8 cellular contexts compared by ENCODE assay signal in the genomic region with DNA sequence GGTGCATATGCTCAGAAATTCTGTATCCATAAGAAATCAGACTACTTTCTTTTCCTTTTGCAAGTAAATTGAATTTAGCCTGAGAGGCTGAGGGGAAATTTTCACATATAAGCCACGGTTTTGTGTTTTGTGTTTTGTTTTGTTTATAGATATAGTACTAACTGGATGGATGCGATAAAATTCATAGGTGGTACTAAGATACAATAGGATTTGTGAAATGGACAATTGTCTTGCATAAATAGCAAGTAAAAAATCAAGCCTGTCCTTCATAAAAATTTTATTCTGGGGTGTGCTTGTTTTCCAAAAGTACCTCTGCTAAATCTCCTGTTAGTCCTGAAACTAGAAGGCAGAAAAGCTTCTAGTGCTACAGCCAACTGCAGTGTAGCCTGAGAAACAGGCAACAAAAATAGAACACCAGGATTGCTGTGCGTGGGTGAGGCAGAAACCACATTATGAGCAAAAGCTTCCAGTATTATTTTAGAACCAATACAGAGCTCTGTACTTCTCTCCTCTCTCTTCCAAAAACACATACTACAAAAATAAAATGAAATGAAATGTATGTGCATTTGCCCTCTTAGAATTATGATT. TPM values are rescaled to one million over a fixed set of nuclear protein-coding genes. Genes with fewer than 3 reads are reported as not detected.
DNase-seq lines count a peak whose midpoint lies in the region; ATAC-seq and TF ChIP-seq lines count a peak whose summit lies in the region.

No MANE protein-coding gene starts in this region.

- peaks cover 32% of the 10 kb centered on the region for H3K4me1 ChIP-seq in HUES6 (ENCODE audit: control insufficient read depth, insufficient read depth, low read length)
- peaks cover 30% of the 10 kb centered on the region for H3K4me1 ChIP-seq in adipocyte (ENCODE audit: control insufficient read depth, insufficient read depth, low read length)
- peaks cover 0 to 21% (median 5%) of the 10 kb centered on the region in 4 donors for H3K4me1 ChIP-seq in tibial nerve

- peak overlapping the region in 1 of 7 donors; percentile 31 for H3K27ac Mint-ChIP-seq in CD14-positive monocyte

- H3K27me3 ChIP-seq in HUES6 (ENCODE audit: control insufficient read depth, insufficient read depth, low read length) (no peaks in the 10 kb centered on the region), adipocyte (replicated peaks; ENCODE audit: control insufficient read depth, insufficient read depth, low read length) (no peaks in the 10 kb centered on the region), tibial nerve (no peaks in the 10 kb centered on the region)

- WGBS in tibial nerve, 2 donors: 58 to 62% methylated on average over 3 of the region's 3 CpGs

- peak overlapping the region; percentile 72 for H3K9ac ChIP-seq in HUES6 (ENCODE audit: low read length)
- H3K9ac ChIP-seq in adipocyte (ENCODE audit: low read length): peak overlapping the region; percentile 48

- peaks cover 17% of the 10 kb centered on the region in 2 donors for H3K36me3 Mint-ChIP-seq in CD14-positive monocyte

- peak; percentile 35 for ATAC-seq in GM19452 (IDR thresholded peaks at IDR 0.05; ENCODE audit: unreplicated experiment)

- H3K4me3 ChIP-seq in HUES6 (ENCODE audit: low read depth, low read length) (peak overlapping the region; percentile 63), adipocyte (ENCODE audit: low read length) (peak overlapping the region; percentile 76), tibial nerve (peak overlapping the region; percentile 17 to 49 (median 30))

- H3K4me1 Mint-ChIP-seq in CD14-positive monocyte: peaks cover 40% of the 10 kb centered on the region

- DNase-seq in CD14-positive monocyte (ENCODE audit: low spot score) (no peak), adipocyte (ENCODE audit: low read depth) (peak; percentile 69), kidney tubule cell (ENCODE audit: low spot score) (peak; percentile 45), tibial nerve (ENCODE audit: low spot score in 2 of 2) (no peak), NCI-H2171 treated with DMSO at 0.1 percent for 48 hours (lab: John Stamatoyannopoulos, UW) (no peak), NCI-H2227 treated with DMSO at 0.1 percent for 48 hours (lab: John Stamatoyannopoulos, UW) (no peak)

- no peaks in the 10 kb centered on the region for H3K36me3 ChIP-seq in HUES6 (ENCODE audit: control insufficient read depth, insufficient read depth, low read length)
- no peaks in the 10 kb centered on the region for H3K36me3 ChIP-seq in adipocyte (ENCODE audit: control insufficient read depth, insufficient read depth, low read length, severe bottlenecking)
- H3K36me3 ChIP-seq in tibial nerve: no peaks in the 10 kb centered on the region

- no peak for TF ChIP-seq EP300 in tibial nerve (IDR thresholded peaks at IDR 0.05)

- intact Hi-C loops in CD14-positive monocyte (cut with micrococcal nuclease): no loop called here

- no peaks in the 10 kb centered on the region for H3K27me3 Mint-ChIP-seq in CD14-positive monocyte (ENCODE audit: low read depth in 3 of 3)

- H3K27ac ChIP-seq in HUES6 (ENCODE audit: low read depth, low read length): peak overlapping the region; percentile 80
- H3K27ac ChIP-seq in tibial nerve: peak overlapping the region in 2 of 4 donors; percentile 71 to 75

- TF ChIP-seq CTCF in CD14-positive monocyte (IDR thresholded peaks at IDR 0.05): no peak
- no peak for TF ChIP-seq CTCF in tibial nerve (IDR thresholded peaks at IDR 0.05)

- TF ChIP-seq POLR2A in tibial nerve (IDR thresholded peaks at IDR 0.05): no peak

- no peaks in the 10 kb centered on the region for H3K9me3 Mint-ChIP-seq in CD14-positive monocyte

- no peaks in the 10 kb centered on the region for H3K9me3 ChIP-seq in HUES6 (ENCODE audit: control insufficient read depth, insufficient read depth, low read depth, low read length)
- no peaks in the 10 kb centered on the region for H3K9me3 ChIP-seq in adipocyte (ENCODE audit: control insufficient read depth, low read length)
- H3K9me3 ChIP-seq in tibial nerve: no peaks in the 10 kb centered on the region

- H3K4me3 Mint-ChIP-seq in CD14-positive monocyte: peak overlapping the region; percentile 65 to 79

RNA-seq across cellular contexts. Expression of a gene that starts 0.6 kb away (rescaled TPM):
- 10 to 100 TPM; 41.7 to 44.2 TPM for polyA plus RNA-seq in CD14-positive monocyte
- total RNA-seq in tibial nerve: 10 to 100 TPM; 10.3 to 48.4 (median 12.2) TPM

Comparison
In these comparisons a context has a peak if more than half of its experiments do, and no peak if none do; other contexts are left out.
1. DNase-seq: peak in adipocyte (single experiment) and kidney tubule cell (single experiment); none in CD14-positive monocyte (single experiment), tibial nerve (0 of 2), NCI-H2171 treated with DMSO at 0.1 percent for 48 hours (single experiment) and NCI-H2227 treated with DMSO at 0.1 percent for 48 hours (single experiment).
2. Peak in every context shown above with its lines, with median percentiles within 50 percentile points of each other: H3K4me3 ChIP-seq.